Comparison of ENCODE assay signal across 2 cellular contexts in genomic region chr20:37334450-37334849, GRCh38.
TF ChIP-seq lines count a peak whose summit lies in the region.

No MANE protein-coding gene starts in this region.

TF ChIP-seq in GM12878, 131 proteins besides CTCF, POLR2A, EP300 and RAD21:
- TF ChIP-seq EZH2 (IDR thresholded peaks at IDR 0.05; ENCODE audit: borderline replicate concordance, control insufficient read depth, low read depth, low read length) (no peak), STAT1 (conservative IDR thresholded peaks at IDR 0.05) (no peak), BRCA1 (IDR thresholded peaks at IDR 0.05; ENCODE audit: low read depth, low read length) (no peak), CBFB (IDR thresholded peaks at IDR 0.05; ENCODE audit: low read depth) (no peak), HDGF (IDR thresholded peaks at IDR 0.05) (no peak), ZNF592 (IDR thresholded peaks at IDR 0.05) (no peak), NFYA (IDR thresholded peaks at IDR 0.05; ENCODE audit: borderline replicate concordance, low read depth, low read length) (no peak), DPF2 (IDR thresholded peaks at IDR 0.05) (no peak), TCF12 (IDR thresholded peaks at IDR 0.05; ENCODE audit: low read depth, low read length) (no peak), SPI1 (IDR thresholded peaks at IDR 0.05; ENCODE audit: borderline replicate concordance, insufficient read depth, low read depth, low read length) (no peak), FOXM1 (IDR thresholded peaks at IDR 0.05; ENCODE audit: low read depth, low read length) (no peak), IKZF2 (IDR thresholded peaks at IDR 0.05) (no peak), YY1 (IDR thresholded peaks at IDR 0.05; ENCODE audit: low read depth, low read length) (no peak), IRF4 (IDR thresholded peaks at IDR 0.05; ENCODE audit: low read depth, low read length) (no peak), CEBPB (IDR thresholded peaks at IDR 0.05; ENCODE audit: borderline replicate concordance in 1 of 2, low read depth in 2 of 2, low read length in 2 of 2) (no peak), ZNF274 (IDR thresholded peaks at IDR 0.05; ENCODE audit: insufficient read depth, insufficient read length) (no peak)

TF ChIP-seq in SK-N-SH treated with all-trans-retinoic acid at 6 μM for 48 hours, 23 proteins besides CTCF, POLR2A, EP300 and RAD21:
- no peak for TF ChIP-seq ZC3H10 (CRISPR knock-in tag; IDR thresholded peaks at IDR 0.05)
- TF ChIP-seq POU6F1 (CRISPR knock-in tag; IDR thresholded peaks at IDR 0.05; ENCODE audit: borderline replicate concordance, low read depth), result no peak
- TF ChIP-seq PATZ1 (CRISPR knock-in tag; IDR thresholded peaks at IDR 0.05; ENCODE audit: borderline replicate concordance), result no peak
- TF ChIP-seq TOX (CRISPR knock-in tag; IDR thresholded peaks at IDR 0.05; ENCODE audit: borderline replicate concordance), result no peak
- no peak for TF ChIP-seq CSRNP3 (CRISPR knock-in tag; IDR thresholded peaks at IDR 0.05)
- TF ChIP-seq TSHZ2 (CRISPR knock-in tag; IDR thresholded peaks at IDR 0.05), result no peak
- no peak for TF ChIP-seq ESRRG (CRISPR knock-in tag; IDR thresholded peaks at IDR 0.05)
- TF ChIP-seq ZFP30 (CRISPR knock-in tag; IDR thresholded peaks at IDR 0.05), result no peak
- TF ChIP-seq ZNF8 (CRISPR knock-in tag; IDR thresholded peaks at IDR 0.05), result no peak
- no peak for TF ChIP-seq GLIS3 (CRISPR knock-in tag; IDR thresholded peaks at IDR 0.05)
- TF ChIP-seq ARNTL (CRISPR knock-in tag; IDR thresholded peaks at IDR 0.05; ENCODE audit: borderline replicate concordance, low read depth), result no peak
- no peak for TF ChIP-seq ISL1 (CRISPR knock-in tag; IDR thresholded peaks at IDR 0.05)
- no peak for TF ChIP-seq ZFP3 (CRISPR knock-in tag; IDR thresholded peaks at IDR 0.05)
- TF ChIP-seq TCF4 (CRISPR knock-in tag; IDR thresholded peaks at IDR 0.05; ENCODE audit: borderline replicate concordance), result no peak
- no peak for TF ChIP-seq PPARA (CRISPR knock-in tag; IDR thresholded peaks at IDR 0.05; ENCODE audit: borderline replicate concordance)
TF ChIP-seq in SK-N-SH treated with all-trans-retinoic acid at 6 μM for 48 hours: peak in this region for 0.
